9 cellular contexts compared by ENCODE assay signal in the genomic region with DNA sequence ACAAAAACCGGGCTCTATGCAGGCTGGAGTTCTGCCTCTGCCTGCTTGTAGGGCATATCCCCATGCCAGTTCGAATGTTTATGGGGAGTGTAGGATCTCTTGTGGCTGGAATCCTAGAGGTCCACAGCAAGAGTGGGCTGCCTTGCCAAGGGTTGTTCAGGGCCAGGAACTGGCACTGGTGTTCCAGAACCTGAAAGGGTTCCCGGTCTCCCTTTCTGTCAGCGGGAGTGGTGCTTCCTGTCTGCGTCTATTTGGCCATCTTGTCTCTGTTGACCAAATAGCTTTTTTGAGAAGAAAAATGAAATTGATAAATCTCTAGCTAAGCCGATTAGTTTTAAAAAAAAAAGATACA. TPM values are rescaled to one million over a fixed set of nuclear protein-coding genes. Genes with fewer than 3 reads are reported as not detected.
DNase-seq lines count a peak whose midpoint lies in the region; ATAC-seq and TF ChIP-seq lines count a peak whose summit lies in the region.
"Had no signal": no experiment of that assay in that cellular context is flagged by ENCODE, and none has a peak within 500 bp of the region (broad histone marks: within the 10 kb centered on the region; RNA-seq: fewer than 3 reads in every experiment).

No MANE protein-coding gene starts in this region.

- dilution Hi-C loops in mammary epithelial cell (cut with HindIII; ENCODE audit: low sequenced_read_pairs) = no loop called here

- H3K4me1 ChIP-seq in mammary epithelial cell (ENCODE audit: insufficient read depth, low read length) = peaks cover 6% of the 10 kb centered on the region
- no peaks in the 10 kb centered on the region for H3K4me1 ChIP-seq in right lobe of liver

- peak overlapping the region; percentile 78 for H3K4me3 Mint-ChIP-seq in activated CD4-positive, alpha-beta T cell treated with anti-CD3 and anti-CD28 coated beads for 36 hours

- H3K27ac Mint-ChIP-seq in activated CD4-positive, alpha-beta T cell treated with anti-CD3 and anti-CD28 coated beads for 36 hours = no peak overlapping the region

- H3K9me3 Mint-ChIP-seq in activated CD4-positive, alpha-beta T cell treated with anti-CD3 and anti-CD28 coated beads for 36 hours (ENCODE audit: low read depth) = no peaks in the 10 kb centered on the region

- no peak overlapping the region for H3K9ac ChIP-seq in mammary epithelial cell (ENCODE audit: insufficient read depth, low read length)

- no peaks in the 10 kb centered on the region for H3K79me2 ChIP-seq in mammary epithelial cell (ENCODE audit: insufficient read depth, low read length)

- H3K27me3 Mint-ChIP-seq in activated CD4-positive, alpha-beta T cell treated with anti-CD3 and anti-CD28 coated beads for 36 hours = peaks cover 7% of the 10 kb centered on the region

- no peak overlapping the region for H3K4me3 ChIP-seq in mammary epithelial cell (replicated peaks in 1 of 3; ENCODE audit: insufficient read depth in 1 of 3, low read depth in 2 of 3, low read length in 3 of 3)
- H3K4me3 ChIP-seq in right lobe of liver = peak overlapping the region; percentile 46 to 60 (median 59)

- POLR2A ChIA-PET in activated CD4-positive, alpha-beta T cell treated with anti-CD3 and anti-CD28 coated beads for 36 hours (lab: Charles Lee) = no interaction called here

- H3K36me3 Mint-ChIP-seq in activated CD4-positive, alpha-beta T cell treated with anti-CD3 and anti-CD28 coated beads for 36 hours (ENCODE audit: low read depth) = no peaks in the 10 kb centered on the region

- H3K9me3 ChIP-seq in mammary epithelial cell (replicated peaks; ENCODE audit: insufficient read depth, low read length) (no peaks in the 10 kb centered on the region), right lobe of liver (no peaks in the 10 kb centered on the region)

- H3K27ac ChIP-seq in mammary epithelial cell (ENCODE audit: insufficient read depth, low read depth, low read length) (no peak overlapping the region), right lobe of liver (peak overlapping the region in 2 of 3 donors; percentile 75 to 80), temporal lobe (ENCODE audit: low read depth, low read length) (peak overlapping the region; percentile 50)

- in situ Hi-C loops in mammary epithelial cell (cut with MboI; ENCODE audit: low sequenced_read_pairs in 2 of 2) = loop anchor here in 1 of 2 donors (5.0 kb wide), 1 partner anchor 38 kb away; no protein-coding TSS in a partner anchor

- DNase-seq in activated CD4-positive, alpha-beta T cell treated with anti-CD3 and anti-CD28 coated beads for 36 hours = no peak
- DNase-seq in activated CD4-positive, alpha-beta T cell treated with anti-CD3 and anti-CD28 coated beads, Interleukin-2, amount 50 U/mL, for 1 hour = no peak
- DNase-seq in mammary epithelial cell = no peak
- DNase-seq in right lobe of liver = no peak
- DNase-seq in KG1 (lab: John Stamatoyannopoulos, UW) = no peak
- no peak for DNase-seq in GM10266 (ENCODE audit: extremely low spot score)
- DNase-seq in pons (ENCODE audit: low spot score) = no peak
- DNase-seq: GOT3 had no signal

- 78% methylated on average over 6 of the region's 6 CpGs for WGBS in mammary epithelial cell (ENCODE audit: low coverage, missing lambda C conversion rate)
- WGBS in right lobe of liver (ENCODE audit: insufficient coverage, low coverage, low lambda C conversion rate, missing lambda C conversion rate) = 54% methylated on average over 5 of the region's 6 CpGs

- no peak overlapping the region for H3K4me2 ChIP-seq in mammary epithelial cell (ENCODE audit: insufficient read depth, low read depth, low read length)

- intact Hi-C loops in activated CD4-positive, alpha-beta T cell treated with anti-CD3 and anti-CD28 coated beads for 36 hours (cut with DNase I, micrococcal nuclease) = loop anchor here (5.0 kb wide), 2 partner anchors 58 to 408 kb away; partner anchors contain the start of gene GABARAPL1 (in 1 of the 2)
- intact Hi-C loops in mammary epithelial cell (cut with micrococcal nuclease) = no loop called here
- intact Hi-C loops in right lobe of liver (cut with DNase I) = loop anchor here in 1 of 2 donors (5.0 kb wide), 1 partner anchor 33 kb away; no protein-coding TSS in a partner anchor

- H2AFZ ChIP-seq in mammary epithelial cell (ENCODE audit: low read depth, low read length) = peak overlapping the region; percentile 96

- peaks cover 9% of the 10 kb centered on the region for H3K4me1 Mint-ChIP-seq in activated CD4-positive, alpha-beta T cell treated with anti-CD3 and anti-CD28 coated beads for 36 hours

- no peak for ATAC-seq in activated CD4-positive, alpha-beta T cell treated with anti-CD3 and anti-CD28 coated beads for 36 hours
- no peak for ATAC-seq in right lobe of liver

- TF ChIP-seq CTCF in mammary epithelial cell (conservative IDR thresholded peaks at IDR 0.05 in 1 of 2, IDR thresholded peaks at IDR 0.05 in 1 of 2; ENCODE audit: extremely low read depth in 1 of 2, insufficient read depth in 1 of 2, low read depth in 1 of 2, low read length in 2 of 2) = no peak
- TF ChIP-seq CTCF in right lobe of liver (IDR thresholded peaks at IDR 0.05) = no peak
- TF ChIP-seq CTCF in GM10266 (IDR thresholded peaks at IDR 0.05; ENCODE audit: control insufficient read depth, insufficient read depth, low read depth, missing control alignments) = no peak

- H3K27me3 ChIP-seq in mammary epithelial cell (ENCODE audit: insufficient read depth, low read length) (no peaks in the 10 kb centered on the region), right lobe of liver (no peaks in the 10 kb centered on the region)

- H3K36me3 ChIP-seq in mammary epithelial cell (ENCODE audit: insufficient read depth, low read length) = no peaks in the 10 kb centered on the region
- no peaks in the 10 kb centered on the region for H3K36me3 ChIP-seq in right lobe of liver

- no TSS peak for BruUV-seq in mammary epithelial cell (replicated peaks; lab: Mats Ljungman, UMichigan)

- no peak for TF ChIP-seq POLR2A in right lobe of liver (IDR thresholded peaks at IDR 0.05)

- CTCF ChIA-PET in activated CD4-positive, alpha-beta T cell treated with anti-CD3 and anti-CD28 coated beads for 36 hours (lab: Charles Lee) = interaction anchor here (0.8 to 1.3 kb wide), 8 partner anchors 8 to 54 kb away, joined by 3 to 9 read pairs (median 3); partner anchors contain the start of gene OLR1
- CTCF ChIA-PET in mammary epithelial cell (lab: Charles Lee; ENCODE audit: low non-redundant PET) = no interaction called here

- H4K20me1 ChIP-seq in mammary epithelial cell (ENCODE audit: insufficient read depth, low read length) = no peaks in the 10 kb centered on the region

RNA-seq across cellular contexts. Expression of gene OLR1, which starts 17.8 kb away (rescaled TPM):
- not detected for total RNA-seq in activated CD4-positive, alpha-beta T cell treated with anti-CD3 and anti-CD28 coated beads for 36 hours
- total RNA-seq in mammary epithelial cell = under 1 TPM in 1 of 2 donors, not detected in 1; 0.17 TPM
- polyA plus RNA-seq in mammary epithelial cell = 0.10 TPM
- not detected for polyA minus RNA-seq in mammary epithelial cell
- total RNA-seq in right lobe of liver = 1 to 10 TPM in 2 of 6 experiments, under 1 TPM in 2, not detected in 2; 0.23 to 3.9 (median 0.77) TPM
- 2.7 TPM for total RNA-seq in temporal lobe

RNA-seq across cellular contexts. Expression of gene CLEC7A, which starts 24.1 kb away (rescaled TPM):
- not detected for total RNA-seq in activated CD4-positive, alpha-beta T cell treated with anti-CD3 and anti-CD28 coated beads for 36 hours
- not detected for total RNA-seq in mammary epithelial cell
- 0.02 TPM for polyA plus RNA-seq in mammary epithelial cell
- not detected for polyA minus RNA-seq in mammary epithelial cell
- 1 to 10 TPM; 1.6 to 9.5 (median 3.8) TPM for total RNA-seq in right lobe of liver
- 0.74 TPM for total RNA-seq in temporal lobe

RNA-seq across cellular contexts. Expression of gene TMEM52B, which starts 24.7 kb away (rescaled TPM):
- not detected for total RNA-seq in activated CD4-positive, alpha-beta T cell treated with anti-CD3 and anti-CD28 coated beads for 36 hours
- total RNA-seq in mammary epithelial cell = not detected
- polyA plus RNA-seq in mammary epithelial cell = not detected
- not detected for polyA minus RNA-seq in mammary epithelial cell
- under 1 TPM in 2 of 6 experiments, not detected in 4; 0.06 TPM for total RNA-seq in right lobe of liver
- total RNA-seq in temporal lobe = 0.25 TPM

RNA-seq across cellular contexts. Expression of gene CLEC1A, which starts 55.3 kb away (rescaled TPM):
- not detected for total RNA-seq in activated CD4-positive, alpha-beta T cell treated with anti-CD3 and anti-CD28 coated beads for 36 hours
- total RNA-seq in mammary epithelial cell = not detected
- polyA plus RNA-seq in mammary epithelial cell = not detected
- not detected for polyA minus RNA-seq in mammary epithelial cell
- total RNA-seq in right lobe of liver = 1 to 10 TPM in 2 of 6 experiments, under 1 TPM in 4; 0.49 to 2.5 (median 0.71) TPM
- 0.98 TPM for total RNA-seq in temporal lobe

RNA-seq across cellular contexts. Expression of gene GABARAPL1, which starts 58.6 kb away (rescaled TPM):
- total RNA-seq in activated CD4-positive, alpha-beta T cell treated with anti-CD3 and anti-CD28 coated beads for 36 hours = 1 to 10 TPM; 2.3 to 2.9 TPM
- total RNA-seq in mammary epithelial cell (10 to 100 TPM; 18.6 to 55.0 TPM), right lobe of liver (100 to 1,000 TPM in 1 of 6 experiments, 10 to 100 TPM in 5; 59.5 to 123 (median 83.4) TPM), temporal lobe (47.5 TPM)
- polyA plus RNA-seq in mammary epithelial cell = 10.1 TPM
- 0.88 TPM for polyA minus RNA-seq in mammary epithelial cell

Comparison
In these comparisons a context has a peak if more than half of its experiments do, and no peak if none do; other contexts are left out.
1. H3K4me3 ChIP-seq: peak in right lobe of liver (3 of 3); none in mammary epithelial cell (0 of 3).